In the genomic region with DNA sequence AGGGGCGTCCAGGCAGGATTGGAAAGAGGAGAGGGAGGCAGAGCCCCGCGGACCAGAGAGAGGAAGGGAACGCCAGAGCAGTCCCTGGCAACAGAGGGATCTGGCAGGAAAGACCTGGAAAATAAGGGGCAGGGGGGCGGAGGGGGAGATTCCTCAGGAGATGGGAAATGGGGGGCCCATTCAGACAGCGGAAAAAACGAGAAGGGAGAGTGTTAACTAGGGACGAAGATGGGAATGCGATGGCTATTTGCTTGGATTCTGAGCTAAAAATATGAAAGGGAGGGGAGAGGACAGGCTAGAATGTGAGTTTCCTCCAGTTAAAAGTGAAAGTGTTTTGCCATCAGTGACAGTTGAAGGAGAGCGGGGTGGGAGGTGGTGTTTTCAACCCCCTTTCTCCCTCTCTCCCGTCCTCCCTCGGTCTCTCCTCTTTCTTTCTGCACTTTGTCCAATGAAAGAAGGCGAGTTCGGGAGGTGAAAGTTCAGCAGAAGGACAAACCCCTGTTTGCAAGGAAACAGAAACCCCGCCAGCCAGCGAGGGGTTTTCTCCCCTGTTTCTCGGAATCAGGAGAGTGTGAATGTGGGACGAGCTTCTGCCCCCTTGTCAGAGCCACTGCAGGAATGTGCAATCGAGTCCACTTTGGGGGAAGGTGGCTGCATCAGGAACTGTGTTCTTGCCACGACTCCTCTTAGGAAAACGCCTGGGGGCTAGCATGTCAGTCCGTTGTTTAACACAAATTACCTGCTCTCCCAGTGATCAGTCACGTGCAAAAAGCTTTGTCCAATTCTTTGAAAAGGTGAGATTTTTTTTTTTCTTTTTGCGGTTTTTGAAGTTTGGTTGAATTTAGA, we compare ENCODE assay signal across 8 cellular contexts. TPM values are rescaled to one million over a fixed set of nuclear protein-coding genes. Genes with fewer than 3 reads are reported as not detected.
DNase-seq lines count a peak whose midpoint lies in the region; ATAC-seq and TF ChIP-seq lines count a peak whose summit lies in the region.

No MANE protein-coding gene starts in this region.

- H3K36me3 ChIP-seq in H7 (replicated peaks; ENCODE audit: control insufficient read depth, insufficient read depth, low read length), result no peaks in the 10 kb centered on the region

- ATAC-seq in SK-N-SH treated with all-trans-retinoic acid at 6 μM for 48 hours (peak; percentile 29), HG03097 (IDR thresholded peaks at IDR 0.05; ENCODE audit: low FRiP score, unreplicated experiment) (no peak)

- H3K27ac ChIP-seq in angular gyrus (ENCODE audit: low read depth, low read length), result peak overlapping the region; percentile 99

- peak overlapping the region; percentile 82 for H3K4me3 ChIP-seq in H7 (ENCODE audit: insufficient read depth, low read depth, low read length)

- H3K27me3 ChIP-seq in H7 (ENCODE audit: control insufficient read depth, insufficient read depth, low read length), result peaks cover 21% of the 10 kb centered on the region

- DNase-seq in A172 (ENCODE audit: low spot score) (peak; percentile 56), H7 (peak; percentile 39), hippocampal formation (lab: John Stamatoyannopoulos, UW) (peak; percentile 67 to 68), pulmonary artery endothelial cell (ENCODE audit: low read depth, low spot score) (peak; percentile 46), NCI-H1436 (lab: John Stamatoyannopoulos, UW) (no peak)

TF ChIP-seq in SK-N-SH treated with all-trans-retinoic acid at 6 μM for 48 hours, 23 proteins besides CTCF, POLR2A, EP300 and RAD21:
- TF ChIP-seq SNAI2 (CRISPR knock-in tag; IDR thresholded peaks at IDR 0.05) (no peak), RARB (CRISPR knock-in tag; IDR thresholded peaks at IDR 0.05) (0 out of 2 replicates have a peak, but pooled peaks have one; percentile 11), ARNTL (CRISPR knock-in tag; IDR thresholded peaks at IDR 0.05; ENCODE audit: borderline replicate concordance, low read depth) (no peak), ISL1 (CRISPR knock-in tag; IDR thresholded peaks at IDR 0.05) (no peak), PPARA (CRISPR knock-in tag; IDR thresholded peaks at IDR 0.05; ENCODE audit: borderline replicate concordance) (no peak)
- TF ChIP-seq, protein P1, sequence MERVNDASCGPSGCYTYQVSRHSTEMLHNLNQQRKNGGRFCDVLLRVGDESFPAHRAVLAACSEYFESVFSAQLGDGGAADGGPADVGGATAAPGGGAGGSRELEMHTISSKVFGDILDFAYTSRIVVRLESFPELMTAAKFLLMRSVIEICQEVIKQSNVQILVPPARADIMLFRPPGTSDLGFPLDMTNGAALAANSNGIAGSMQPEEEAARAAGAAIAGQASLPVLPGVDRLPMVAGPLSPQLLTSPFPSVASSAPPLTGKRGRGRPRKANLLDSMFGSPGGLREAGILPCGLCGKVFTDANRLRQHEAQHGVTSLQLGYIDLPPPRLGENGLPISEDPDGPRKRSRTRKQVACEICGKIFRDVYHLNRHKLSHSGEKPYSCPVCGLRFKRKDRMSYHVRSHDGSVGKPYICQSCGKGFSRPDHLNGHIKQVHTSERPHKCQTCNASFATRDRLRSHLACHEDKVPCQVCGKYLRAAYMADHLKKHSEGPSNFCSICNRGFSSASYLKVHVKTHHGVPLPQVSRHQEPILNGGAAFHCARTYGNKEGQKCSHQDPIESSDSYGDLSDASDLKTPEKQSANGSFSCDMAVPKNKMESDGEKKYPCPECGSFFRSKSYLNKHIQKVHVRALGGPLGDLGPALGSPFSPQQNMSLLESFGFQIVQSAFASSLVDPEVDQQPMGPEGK (CRISPR knock-in tag; IDR thresholded peaks at IDR 0.05; ENCODE audit: borderline replicate concordance), result peak; percentile 13; the same call in 1 of the 2 replicates

RNA-seq across cellular contexts. Expression of gene FOXP1, which starts 0.9 kb away (rescaled TPM):
- 10.3 and 16.1 TPM in 2 replicates for total RNA-seq in A172 (2014; rRNA removed; shearing (Covaris generic))
- 22.4 and 24.7 TPM in 2 replicates for total RNA-seq in H7 (2014; rRNA removed; shearing (Covaris generic))
- 48.2 and 65.7 TPM in 2 replicates for total RNA-seq in pulmonary artery endothelial cell
